9 cellular contexts compared by ENCODE assay signal in genomic region chr5:132263548-132264261, GRCh38. TPM values are rescaled to one million over a fixed set of nuclear protein-coding genes. Genes with fewer than 3 reads are reported as not detected.
DNase-seq lines count a peak whose midpoint lies in the region; ATAC-seq, FAIRE-seq and TF ChIP-seq lines count a peak whose summit lies in the region.
"Had no signal": no experiment of that assay in that cellular context is flagged by ENCODE, and none has a peak within 500 bp of the region (broad histone marks: within the 10 kb centered on the region; RNA-seq: fewer than 3 reads in every experiment).

No MANE protein-coding gene starts in this region.

- TF ChIP-seq CTCF in A549 (IDR thresholded peaks at IDR 0.05) (no peak), breast epithelium (IDR thresholded peaks at IDR 0.05) (no peak)

- TF ChIP-seq EP300 in A549 (IDR thresholded peaks at IDR 0.05): no peak

- H3K27ac ChIP-seq in A549 (peak overlapping the region; percentile 39 to 77; a peak in 5 of 6 replicates), breast epithelium (peak overlapping the region; percentile 90 to 95), muscle layer of colon (ENCODE audit: low read depth, low read length) (peak overlapping the region; percentile 98)

- no peak for TF ChIP-seq RAD21 in A549 (conservative IDR thresholded peaks at IDR 0.05 in 1 of 2, IDR thresholded peaks at IDR 0.05 in 1 of 2)

- H3K4me2 ChIP-seq in A549: peak overlapping the region; percentile 20; the same call in 2 of the 3 replicates

- H3K4me3 ChIP-seq in A549: no peak overlapping the region
- no peak overlapping the region for H3K4me3 ChIP-seq in breast epithelium
- no peak overlapping the region for H3K4me3 ChIP-seq in muscle layer of colon (ENCODE audit: low read depth in 1 of 2, low read length in 2 of 2)

- DNase-seq in A549 (ENCODE audit: low read depth in 1 of 2, low spot score in 1 of 2) (peak; percentile 53 to 64), HCEC 1CT (peak; percentile 93), breast epithelium (ENCODE audit: low spot score in 2 of 2) (peak in 1 of 2 donors; percentile 34), NCI-H146 (lab: John Stamatoyannopoulos, UW) (no peak)
- DNase-seq: activated B cell treated with CpG ODN at 0.5 μM for 24 hours had no signal

- ATAC-seq in A549: peak; percentile 46 to 73
- no peak for ATAC-seq in HG03457 (IDR thresholded peaks at IDR 0.05; ENCODE audit: unreplicated experiment)
- ATAC-seq in GM18870 (IDR thresholded peaks at IDR 0.05; ENCODE audit: unreplicated experiment): no peak
- ATAC-seq in GM21381 (IDR thresholded peaks at IDR 0.05; ENCODE audit: unreplicated experiment): no peak

- H3K9me3 ChIP-seq in A549 (no peaks in the 10 kb centered on the region), breast epithelium (no peaks in the 10 kb centered on the region), muscle layer of colon (ENCODE audit: low read length) (no peaks in the 10 kb centered on the region)

- H3K9ac ChIP-seq in muscle layer of colon (ENCODE audit: low read length): peak overlapping the region; percentile 22

- POLR2A ChIA-PET in A549 (lab: Yijun Ruan, JAX): interaction anchor here (0.5 to 1.0 kb wide), 2 partner anchors 30 to 102 kb away, joined by 4 to 6 read pairs; no protein-coding TSS in a partner anchor

- H3K4me1 ChIP-seq in A549 (peaks cover 51% of the 10 kb centered on the region), breast epithelium (peaks cover 30 to 45% of the 10 kb centered on the region in 2 donors), muscle layer of colon (ENCODE audit: insufficient read depth, low read length) (peaks cover 97% of the 10 kb centered on the region)

- no peak for FAIRE-seq in A549 (lab: Jason Lieb, UNC)

- H3K36me3 ChIP-seq in breast epithelium: no peaks in the 10 kb centered on the region
- H3K36me3 ChIP-seq in muscle layer of colon (ENCODE audit: insufficient read depth, low read length): peaks cover 76% of the 10 kb centered on the region

- WGBS in A549 (ENCODE audit: missing lambda C conversion rate): 57% methylated on average over 7 of the region's 7 CpGs

- H3K27me3 ChIP-seq in breast epithelium: no peaks in the 10 kb centered on the region
- no peaks in the 10 kb centered on the region for H3K27me3 ChIP-seq in muscle layer of colon (ENCODE audit: control insufficient read depth in 1 of 2, insufficient read depth in 2 of 2, low read length in 2 of 2)

- intact Hi-C loops in breast epithelium (cut with DNase I; ENCODE audit: low total_unique reads): no loop called here

- CTCF ChIA-PET in A549 (lab: Yijun Ruan, JAX): interaction anchor here (0.6 to 6.2 kb wide), 11 partner anchors 9 to 103 kb away, joined by 3 to 63 read pairs (median 3); no protein-coding TSS in a partner anchor

- TF ChIP-seq POLR2A in A549 (IDR thresholded peaks at IDR 0.05; ENCODE audit: low read length): no peak
- TF ChIP-seq POLR2A in breast epithelium (IDR thresholded peaks at IDR 0.05): no peak

TF ChIP-seq in A549, 52 proteins besides CTCF, POLR2A, EP300 and RAD21:
- no peak for TF ChIP-seq E2F6 (IDR thresholded peaks at IDR 0.05; ENCODE audit: borderline replicate concordance, low read depth)
- TF ChIP-seq MYC (IDR thresholded peaks at IDR 0.05; ENCODE audit: borderline replicate concordance, low read length): no peak
- no peak for TF ChIP-seq FOSL2 (IDR thresholded peaks at IDR 0.05)
- peak; percentile 49; the same call in 1 of the 2 replicates for TF ChIP-seq FOSL2 (CRISPR knock-in tag; IDR thresholded peaks at IDR 0.05)

RNA-seq across cellular contexts. Expression of gene PDLIM4, which starts 6.2 kb away (rescaled TPM):
- polyA plus RNA-seq in A549 (2011; rRNA removed) (not detected in 2 replicates), A549 (2017; fragmentation: RNase III; extraction: RNeasy Plus Mini Kit Qiagen cat#74134 plus additional on column Dnase treatment) (0.09 to 0.28 TPM (median 0.20 TPM) in 3 replicates)
- 0.07 and 0.09 TPM in 2 replicates for polyA plus RNA-seq in A549 (2012; cell fraction: cytosol; rRNA removed)
- polyA plus RNA-seq in A549 (2012; cell fraction: nucleus; rRNA removed): 0.42 and 0.56 TPM in 2 replicates
- 0.39 TPM in 1 of 2 replicates, not detected in the other for polyA minus RNA-seq in A549 (2011; rRNA and poly(A)+ RNA removed)
- total RNA-seq in breast epithelium: 100 to 1,000 TPM in 1 of 3 donors, 10 to 100 TPM in 1, 1 to 10 TPM in 1; 9.0 to 102 (median 71.4) TPM
- total RNA-seq: activated B cell treated with CpG ODN at 0.5 μM for 24 hours had no signal

RNA-seq across cellular contexts. Expression of gene SLC22A4, which starts 30.5 kb away (rescaled TPM):
- 4.1 and 4.6 TPM in 2 replicates for polyA plus RNA-seq in A549 (2011; rRNA removed)
- polyA plus RNA-seq in A549 (2012; cell fraction: cytosol; rRNA removed): 2.1 and 3.2 TPM in 2 replicates
- polyA plus RNA-seq in A549 (2012; cell fraction: nucleus; rRNA removed): 8.2 and 10.1 TPM in 2 replicates
- 3.2 to 4.2 TPM (median 3.6 TPM) in 3 replicates for polyA plus RNA-seq in A549 (2017; fragmentation: RNase III; extraction: RNeasy Plus Mini Kit Qiagen cat#74134 plus additional on column Dnase treatment)
- polyA minus RNA-seq in A549 (2011; rRNA and poly(A)+ RNA removed): 5.6 and 6.8 TPM in 2 replicates
- 1 to 10 TPM; 1.3 to 4.5 (median 2.3) TPM for total RNA-seq in breast epithelium
- total RNA-seq: activated B cell treated with CpG ODN at 0.5 μM for 24 hours had no signal

RNA-seq across cellular contexts. Expression of gene P4HA2, which starts 36.1 kb away (rescaled TPM):
- polyA plus RNA-seq in A549 (2011; rRNA removed): 45.0 and 64.9 TPM in 2 replicates
- polyA plus RNA-seq in A549 (2012; cell fraction: cytosol; rRNA removed): 26.4 and 29.2 TPM in 2 replicates
- 49.6 and 58.3 TPM in 2 replicates for polyA plus RNA-seq in A549 (2012; cell fraction: nucleus; rRNA removed)
- polyA plus RNA-seq in A549 (2017; fragmentation: RNase III; extraction: RNeasy Plus Mini Kit Qiagen cat#74134 plus additional on column Dnase treatment): 35.1 to 40.3 TPM (median 36.4 TPM) in 3 replicates
- polyA minus RNA-seq in A549 (2011; rRNA and poly(A)+ RNA removed): 53.0 and 67.7 TPM in 2 replicates
- total RNA-seq in breast epithelium: 10 to 100 TPM; 21.8 to 34.8 (median 26.2) TPM

Comparison
In these comparisons a context has a peak if more than half of its experiments do, and no peak if none do; other contexts are left out.
1. ATAC-seq: peak in A549 (2 of 2); none in HG03457 (single experiment), GM18870 (single experiment) and GM21381 (single experiment).
2. Peak in every context shown above with its lines, with median percentiles within 50 percentile points of each other: H3K27ac ChIP-seq.